ENCODE assay signal across 18 cellular contexts in genomic region chr1:113861641-113862040, GRCh38. TPM values are rescaled to one million over a fixed set of nuclear protein-coding genes. Genes with fewer than 3 reads are reported as not detected.
DNase-seq lines count a peak whose midpoint lies in the region; ATAC-seq and TF ChIP-seq lines count a peak whose summit lies in the region.
"Had no signal": no experiment of that assay in that cellular context is flagged by ENCODE, and none has a peak within 500 bp of the region (broad histone marks: within the 10 kb centered on the region; RNA-seq: fewer than 3 reads in every experiment).

No MANE protein-coding gene starts in this region.

- TF ChIP-seq RAD21 in SK-N-SH (IDR thresholded peaks at IDR 0.05; ENCODE audit: low read length) = no peak

- 84% methylated on average over 5 of the region's 5 CpGs for WGBS in SK-N-SH (ENCODE audit: low lambda C conversion rate)
- WGBS in smooth muscle cell (ENCODE audit: low lambda C conversion rate) = 98% methylated on average over 5 of the region's 5 CpGs

- H3K4me2 ChIP-seq in SK-N-SH (peak overlapping the region; percentile 57), OCI-LY3 (ENCODE audit: low read length) (peak overlapping the region; percentile 11; the same call in 1 of the 2 replicates), smooth muscle cell (no peak overlapping the region)

- H3K9me3 Mint-ChIP-seq in activated naive CD8-positive, alpha-beta T cell treated with anti-CD3 and anti-CD28 coated beads, Interleukin-2, amount 50 U/mL, for 24 hours = no peaks in the 10 kb centered on the region
- no peaks in the 10 kb centered on the region for H3K9me3 Mint-ChIP-seq in WTC11
- H3K9me3 Mint-ChIP-seq: activated naive CD4-positive, alpha-beta T cell treated with anti-CD3 and anti-CD28 coated beads, Interleukin-2, amount 10 ng/mL, durations not matched to agents 7 days and 5 days; brain had no signal

- H3F3A ChIP-seq in SK-N-SH (replicated peaks; ENCODE audit: insufficient read depth) (peaks cover 4% of the 10 kb centered on the region), smooth muscle cell (ENCODE audit: low read depth) (no peaks in the 10 kb centered on the region)

- POLR2A ChIA-PET in SK-N-SH (lab: Yijun Ruan, JAX) = no interaction called here
- POLR2A ChIA-PET in WTC11 (lab: Charles Lee) = no interaction called here

- no peak overlapping the region for H3K9ac ChIP-seq in SK-N-SH
- no peak overlapping the region for H3K9ac ChIP-seq in OCI-LY3 (ENCODE audit: low read length)
- peak overlapping the region; percentile 17 for H3K9ac ChIP-seq in smooth muscle cell (ENCODE audit: low read depth)

- H3K4me3 ChIP-seq in SK-N-SH (ENCODE audit: low read depth in 2 of 2, low read length in 1 of 2) = no peak overlapping the region
- no peak overlapping the region for H3K4me3 ChIP-seq in OCI-LY3 (ENCODE audit: low read length)
- no peak overlapping the region for H3K4me3 ChIP-seq in smooth muscle cell
- H3K4me3 ChIP-seq: esophagus muscularis mucosa, tibial artery had no signal

- no peaks in the 10 kb centered on the region for H3K79me2 ChIP-seq in SK-N-SH (ENCODE audit: insufficient read depth)
- no peaks in the 10 kb centered on the region for H3K79me2 ChIP-seq in OCI-LY3 (ENCODE audit: low read length)
- no peaks in the 10 kb centered on the region for H3K79me2 ChIP-seq in smooth muscle cell (ENCODE audit: low read depth)

- H3K36me3 ChIP-seq in SK-N-SH (replicated peaks in 1 of 2; ENCODE audit: control insufficient read depth in 1 of 2, insufficient read depth in 2 of 2, low read length in 1 of 2) (no peaks in the 10 kb centered on the region), OCI-LY3 (replicated peaks; ENCODE audit: low read depth, low read length) (no peaks in the 10 kb centered on the region), smooth muscle cell (ENCODE audit: low read depth) (no peaks in the 10 kb centered on the region)
- H3K36me3 ChIP-seq: esophagus muscularis mucosa, tibial artery had no signal

- H3K4me1 ChIP-seq in SK-N-SH (ENCODE audit: control insufficient read depth in 1 of 2, insufficient read depth in 2 of 2, low read depth in 1 of 2, low read length in 1 of 2) = peaks cover 0 to 26% of the 10 kb centered on the region in 2 experiments; a peak in 2 of 4 replicates
- H3K4me1 ChIP-seq in OCI-LY3 (ENCODE audit: low read length) = peaks cover 56% of the 10 kb centered on the region
- H3K4me1 ChIP-seq in smooth muscle cell (ENCODE audit: low read depth) = peaks cover 5% of the 10 kb centered on the region
- H3K4me1 ChIP-seq: esophagus muscularis mucosa had no signal

- H3K9me2 ChIP-seq in SK-N-SH = no peaks in the 10 kb centered on the region

- peak overlapping the region in 1 of 2 experiments; percentile 88; a peak in 2 of 4 replicates for H3K27ac ChIP-seq in SK-N-SH (ENCODE audit: low read depth in 2 of 2, low read length in 1 of 2)
- H3K27ac ChIP-seq in OCI-LY3 (ENCODE audit: low read length) = no peak overlapping the region
- no peak overlapping the region for H3K27ac ChIP-seq in smooth muscle cell (ENCODE audit: low read depth)
- H3K27ac ChIP-seq: esophagus muscularis mucosa, tibial artery, VCaP had no signal

- peaks cover 61% of the 10 kb centered on the region for H3K4me1 Mint-ChIP-seq in activated naive CD8-positive, alpha-beta T cell treated with anti-CD3 and anti-CD28 coated beads, Interleukin-2, amount 50 U/mL, for 24 hours
- no peaks in the 10 kb centered on the region for H3K4me1 Mint-ChIP-seq in WTC11
- H3K4me1 Mint-ChIP-seq: brain had no signal

- H3K36me3 Mint-ChIP-seq in activated naive CD8-positive, alpha-beta T cell treated with anti-CD3 and anti-CD28 coated beads, Interleukin-2, amount 50 U/mL, for 24 hours (ENCODE audit: low read depth) = peaks cover 68% of the 10 kb centered on the region
- no peaks in the 10 kb centered on the region for H3K36me3 Mint-ChIP-seq in WTC11
- H3K36me3 Mint-ChIP-seq: brain had no signal

- ATAC-seq in SK-N-SH treated with all-trans-retinoic acid at 6 μM for 48 hours (no peak), WTC11 (no peak), GM19023 (IDR thresholded peaks at IDR 0.05; ENCODE audit: unreplicated experiment) (no peak)
- no peak for ATAC-seq in activated naive CD8-positive, alpha-beta T cell treated with anti-CD3 and anti-CD28 coated beads, Interleukin-2, amount 50 U/mL, for 24 hours
- ATAC-seq: right cardiac atrium had no signal

- DNase-seq in SK-N-SH = no peak
- DNase-seq in activated naive CD8-positive, alpha-beta T cell treated with anti-CD3 and anti-CD28 coated beads, Interleukin-2, amount 50 U/mL, for 24 hours = no peak
- no peak for DNase-seq in smooth muscle cell (lab: John Stamatoyannopoulos, UW; ENCODE audit: unreplicated experiment)
- DNase-seq in WTC11 (ENCODE audit: low spot score) = no peak
- no peak for DNase-seq in NCI-H524 treated with DMSO at 0.1 percent for 48 hours (lab: John Stamatoyannopoulos, UW)
- DNase-seq: activated naive CD4-positive, alpha-beta T cell treated with anti-CD3 and anti-CD28 coated beads, Interleukin-2, amount 10 ng/mL, durations not matched to agents 7 days and 5 days; COR-L47; head of caudate nucleus; NCI-H1105 treated with DMSO at 0.1 percent for 48 hours; NK-92 treated with Interleukin-12 subunit alpha and Interleukin-12 subunit beta, amount 100 ng/mL, for 24 hours; right cardiac atrium; tibial artery had no signal

- peak overlapping the region; percentile 77 for H3K27ac Mint-ChIP-seq in activated naive CD8-positive, alpha-beta T cell treated with anti-CD3 and anti-CD28 coated beads, Interleukin-2, amount 50 U/mL, for 24 hours
- no peak overlapping the region for H3K27ac Mint-ChIP-seq in WTC11
- H3K27ac Mint-ChIP-seq: activated naive CD4-positive, alpha-beta T cell treated with anti-CD3 and anti-CD28 coated beads, Interleukin-2, amount 10 ng/mL, durations not matched to agents 7 days and 5 days; brain had no signal

- CTCF ChIA-PET in SK-N-SH (lab: Yijun Ruan, JAX) (no interaction called here), WTC11 (lab: Charles Lee) (no interaction called here)

- TF ChIP-seq CTCF in SK-N-SH (IDR thresholded peaks at IDR 0.05) = no peak
- no peak for TF ChIP-seq CTCF in OCI-LY3 (IDR thresholded peaks at IDR 0.05; ENCODE audit: low read depth, low read length)
- no peak for TF ChIP-seq CTCF in smooth muscle cell (IDR thresholded peaks at IDR 0.05; ENCODE audit: borderline replicate concordance, insufficient read depth, poor library complexity, severe bottlenecking)
- no peak for TF ChIP-seq CTCF in WTC11 (IDR thresholded peaks at IDR 0.05)

- H3K27me3 Mint-ChIP-seq in activated naive CD8-positive, alpha-beta T cell treated with anti-CD3 and anti-CD28 coated beads, Interleukin-2, amount 50 U/mL, for 24 hours = no peaks in the 10 kb centered on the region
- no peaks in the 10 kb centered on the region; the same call in 1 of the 2 replicates for H3K27me3 Mint-ChIP-seq in WTC11 (ENCODE audit: low read depth)
- H3K27me3 Mint-ChIP-seq: activated naive CD4-positive, alpha-beta T cell treated with anti-CD3 and anti-CD28 coated beads, Interleukin-2, amount 10 ng/mL, durations not matched to agents 7 days and 5 days had no signal

- H2AFZ ChIP-seq in SK-N-SH (ENCODE audit: low read depth) (peak overlapping the region; percentile 80), OCI-LY3 (ENCODE audit: low read depth, low read length) (no peak overlapping the region), smooth muscle cell (ENCODE audit: low read depth) (no peak overlapping the region)

- no peak for TF ChIP-seq EP300 in SK-N-SH (IDR thresholded peaks at IDR 0.05; ENCODE audit: borderline replicate concordance in 1 of 2, low read depth in 1 of 2, low read length in 1 of 2)

- H3K9me3 ChIP-seq in SK-N-SH (no peaks in the 10 kb centered on the region), OCI-LY3 (ENCODE audit: insufficient read depth, low read length) (no peaks in the 10 kb centered on the region), smooth muscle cell (replicated peaks; ENCODE audit: low read depth) (no peaks in the 10 kb centered on the region)
- H3K9me3 ChIP-seq: esophagus muscularis mucosa, tibial artery had no signal

- H4K20me1 ChIP-seq in SK-N-SH (ENCODE audit: insufficient read depth) = no peaks in the 10 kb centered on the region
- H4K20me1 ChIP-seq in OCI-LY3 (ENCODE audit: insufficient read depth, low read length) = no peaks in the 10 kb centered on the region
- H4K20me1 ChIP-seq in smooth muscle cell (ENCODE audit: low read depth) = no peaks in the 10 kb centered on the region

- H3K4me3 Mint-ChIP-seq in activated naive CD8-positive, alpha-beta T cell treated with anti-CD3 and anti-CD28 coated beads, Interleukin-2, amount 50 U/mL, for 24 hours = no peak overlapping the region
- H3K4me3 Mint-ChIP-seq in WTC11 = no peak overlapping the region
- H3K4me3 Mint-ChIP-seq: activated naive CD4-positive, alpha-beta T cell treated with anti-CD3 and anti-CD28 coated beads, Interleukin-2, amount 10 ng/mL, durations not matched to agents 7 days and 5 days; brain had no signal

- no peaks in the 10 kb centered on the region for H3K27me3 ChIP-seq in SK-N-SH (ENCODE audit: insufficient read depth)
- H3K27me3 ChIP-seq in OCI-LY3 (ENCODE audit: low read depth, low read length) = no peaks in the 10 kb centered on the region
- H3K27me3 ChIP-seq in smooth muscle cell (ENCODE audit: low read depth) = no peaks in the 10 kb centered on the region
- H3K27me3 ChIP-seq: esophagus muscularis mucosa, tibial artery had no signal

RNA-seq across cellular contexts. Expression of gene PTPN22, which starts 9.9 kb away (rescaled TPM):
- polyA plus RNA-seq in SK-N-SH (2012; rRNA removed) (0.12 and 0.16 TPM in 2 replicates), smooth muscle cell (not detected in 2 replicates)
- polyA plus RNA-seq in SK-N-SH (2012; cell fraction: cytosol; rRNA removed) = 0.18 and 0.30 TPM in 2 replicates
- polyA plus RNA-seq in SK-N-SH (2012; cell fraction: nucleus; rRNA removed) = 0.13 and 0.36 TPM in 2 replicates
- total RNA-seq in smooth muscle cell (not detected in 2 replicates), WTC11 (2021) (0.11 to 0.18 TPM in 2 of 3 replicates, not detected in the other)

RNA-seq across cellular contexts. Expression of gene BCL2L15, which starts 25.7 kb away (rescaled TPM):
- polyA plus RNA-seq in SK-N-SH (2012; rRNA removed) = 0.02 and 0.05 TPM in 2 replicates
- polyA plus RNA-seq in SK-N-SH (2012; cell fraction: cytosol; rRNA removed) = under 0.01 and 0.01 TPM in 2 replicates
- 0.42 and 0.66 TPM in 2 replicates for polyA plus RNA-seq in SK-N-SH (2012; cell fraction: nucleus; rRNA removed)
- total RNA-seq in smooth muscle cell = 0.13 TPM in 1 of 2 replicates, not detected in the other
- polyA plus RNA-seq in smooth muscle cell = not detected in 2 replicates
- total RNA-seq in WTC11 (2021) = 0.17 to 0.30 TPM (median 0.18 TPM) in 3 replicates

RNA-seq across cellular contexts. Expression of gene AP4B1, which starts 43.0 kb away (rescaled TPM):
- 11.5 and 16.8 TPM in 2 replicates for polyA plus RNA-seq in SK-N-SH (2012; rRNA removed)
- 7.7 and 8.1 TPM in 2 replicates for polyA plus RNA-seq in SK-N-SH (2012; cell fraction: cytosol; rRNA removed)
- 41.9 and 60.0 TPM in 2 replicates for polyA plus RNA-seq in SK-N-SH (2012; cell fraction: nucleus; rRNA removed)
- total RNA-seq in smooth muscle cell = 9.4 and 17.3 TPM in 2 replicates
- 8.5 and 11.6 TPM in 2 replicates for polyA plus RNA-seq in smooth muscle cell
- total RNA-seq in WTC11 (2021) = 10.6 to 14.2 TPM (median 13.6 TPM) in 3 replicates

RNA-seq across cellular contexts. Expression of gene DCLRE1B, which starts 43.5 kb away (rescaled TPM):
- polyA plus RNA-seq in SK-N-SH (2012; rRNA removed) (3.0 and 3.3 TPM in 2 replicates), smooth muscle cell (5.9 and 6.6 TPM in 2 replicates)
- polyA plus RNA-seq in SK-N-SH (2012; cell fraction: cytosol; rRNA removed) = 2.6 and 3.3 TPM in 2 replicates
- 1.3 and 1.5 TPM in 2 replicates for polyA plus RNA-seq in SK-N-SH (2012; cell fraction: nucleus; rRNA removed)
- total RNA-seq in smooth muscle cell (5.6 and 11.0 TPM in 2 replicates), WTC11 (2021) (9.4 to 11.1 TPM (median 9.5 TPM) in 3 replicates)

RNA-seq across cellular contexts. Expression of gene RSBN1, which starts 49.4 kb away (rescaled TPM):
- 3.9 and 4.0 TPM in 2 replicates for polyA plus RNA-seq in SK-N-SH (2012; rRNA removed)
- polyA plus RNA-seq in SK-N-SH (2012; cell fraction: cytosol; rRNA removed) = 5.1 and 5.2 TPM in 2 replicates
- 4.1 and 8.3 TPM in 2 replicates for polyA plus RNA-seq in SK-N-SH (2012; cell fraction: nucleus; rRNA removed)
- 18.3 and 22.5 TPM in 2 replicates for total RNA-seq in smooth muscle cell
- 9.0 and 12.3 TPM in 2 replicates for polyA plus RNA-seq in smooth muscle cell
- total RNA-seq in WTC11 (2021) = 15.5 to 19.3 TPM (median 19.1 TPM) in 3 replicates
